Comparison of ENCODE assay signal across 11 cellular contexts in genomic region chr13:75798353-75799245, GRCh38.
DNase-seq lines count a peak whose midpoint lies in the region; ATAC-seq and TF ChIP-seq lines count a peak whose summit lies in the region.
"Had no signal": no experiment of that assay in that cellular context is flagged by ENCODE, and none has a peak within 500 bp of the region (broad histone marks: within the 10 kb centered on the region; RNA-seq: fewer than 3 reads in every experiment).

No MANE protein-coding gene starts in this region.

- peak; percentile 32 for DNase-seq in activated CD4-positive, alpha-beta T cell treated with anti-CD3 and anti-CD28 coated beads for 36 hours
- no peak for DNase-seq in activated CD4-positive, alpha-beta T cell treated with anti-CD3 and anti-CD28 coated beads, Interleukin-2, amount 50 U/mL, for 48 hours
- peak; percentile 76 for DNase-seq in HT-29 (ENCODE audit: low spot score)
- DNase-seq in mammary epithelial cell: peak; percentile 43
- DNase-seq in naive thymus-derived CD4-positive, alpha-beta T cell: peak in 1 of 9 donors; percentile 8
- DNase-seq in NCI-H1694 treated with DMSO at 0.1 percent for 48 hours (lab: John Stamatoyannopoulos, UW): no peak
- no peak for DNase-seq in NCI-H1436 treated with DMSO at 0.1 percent for 48 hours (lab: John Stamatoyannopoulos, UW)
- DNase-seq: activated naive CD4-positive, alpha-beta T cell treated with Interleukin-2 at 50 U/mL for 16 hours; DND-41; NCI-H1105 treated with DMSO at 0.1 percent for 48 hours had no signal

- no peak overlapping the region for H3K27ac ChIP-seq in mammary epithelial cell (ENCODE audit: insufficient read depth, low read depth, low read length)
- H3K27ac ChIP-seq in naive thymus-derived CD4-positive, alpha-beta T cell (ENCODE audit: low read depth, low read length): no peak overlapping the region

- no peaks in the 10 kb centered on the region for H3K9me3 ChIP-seq in mammary epithelial cell (replicated peaks; ENCODE audit: insufficient read depth, low read length)
- H3K9me3 ChIP-seq in naive thymus-derived CD4-positive, alpha-beta T cell (ENCODE audit: control insufficient read depth in 2 of 3, low read length in 3 of 3): no peaks in the 10 kb centered on the region

- H3K36me3 ChIP-seq in mammary epithelial cell (ENCODE audit: insufficient read depth, low read length): no peaks in the 10 kb centered on the region
- peaks cover 0 to 13% (median 0%) of the 10 kb centered on the region in 3 experiments for H3K36me3 ChIP-seq in naive thymus-derived CD4-positive, alpha-beta T cell (ENCODE audit: control insufficient read depth in 2 of 3, insufficient read depth in 3 of 3, low read length in 3 of 3)

- in situ Hi-C loops in mammary epithelial cell (cut with MboI; ENCODE audit: low sequenced_read_pairs in 2 of 2): no loop called here

- TF ChIP-seq CTCF in mammary epithelial cell (conservative IDR thresholded peaks at IDR 0.05 in 1 of 2, IDR thresholded peaks at IDR 0.05 in 1 of 2; ENCODE audit: extremely low read depth in 1 of 2, insufficient read depth in 1 of 2, low read depth in 1 of 2, low read length in 2 of 2): no peak

- H2AFZ ChIP-seq in mammary epithelial cell (ENCODE audit: low read depth, low read length): no peak overlapping the region

- H3K9me3 Mint-ChIP-seq in activated CD4-positive, alpha-beta T cell treated with anti-CD3 and anti-CD28 coated beads for 36 hours (ENCODE audit: low read depth): no peaks in the 10 kb centered on the region
- H3K9me3 Mint-ChIP-seq in naive thymus-derived CD4-positive, alpha-beta T cell: peaks cover 0 to 6% (median 0%) of the 10 kb centered on the region in 11 donors

- peak overlapping the region; percentile 85 for H3K27ac Mint-ChIP-seq in activated CD4-positive, alpha-beta T cell treated with anti-CD3 and anti-CD28 coated beads for 36 hours
- peak overlapping the region in 6 of 9 donors; percentile 25 to 77 (median 44) for H3K27ac Mint-ChIP-seq in naive thymus-derived CD4-positive, alpha-beta T cell

- CTCF ChIA-PET in activated CD4-positive, alpha-beta T cell treated with anti-CD3 and anti-CD28 coated beads for 36 hours (lab: Charles Lee): interaction anchor here (0.9 to 2.8 kb wide), 3 partner anchors 11 to 103 kb away, joined by 3 to 10 read pairs (median 3); no protein-coding TSS in a partner anchor
- CTCF ChIA-PET in mammary epithelial cell (lab: Charles Lee; ENCODE audit: low non-redundant PET): interaction anchor here (1.2 kb wide), 1 partner anchor 102 kb away, joined by 3 read pairs; no protein-coding TSS in a partner anchor
- CTCF ChIA-PET in naive thymus-derived CD4-positive, alpha-beta T cell (lab: Charles Lee): interaction anchor here (1.0 kb wide), 1 partner anchor 38 kb away, joined by 4 read pairs; no protein-coding TSS in a partner anchor

- H3K79me2 ChIP-seq in mammary epithelial cell (ENCODE audit: insufficient read depth, low read length): no peaks in the 10 kb centered on the region

- H3K4me3 Mint-ChIP-seq in activated CD4-positive, alpha-beta T cell treated with anti-CD3 and anti-CD28 coated beads for 36 hours: no peak overlapping the region
- peak overlapping the region in 2 of 10 donors; percentile 3 to 20 for H3K4me3 Mint-ChIP-seq in naive thymus-derived CD4-positive, alpha-beta T cell

- no peak overlapping the region for H3K4me3 ChIP-seq in mammary epithelial cell (replicated peaks in 1 of 3; ENCODE audit: insufficient read depth in 1 of 3, low read depth in 2 of 3, low read length in 3 of 3)
- H3K4me3 ChIP-seq in naive thymus-derived CD4-positive, alpha-beta T cell (ENCODE audit: low read length): no peak overlapping the region

- WGBS in mammary epithelial cell (ENCODE audit: low coverage, missing lambda C conversion rate): 89% methylated on average over 7 of the region's 7 CpGs

- no peaks in the 10 kb centered on the region for H3K27me3 ChIP-seq in mammary epithelial cell (ENCODE audit: insufficient read depth, low read length)
- no peaks in the 10 kb centered on the region for H3K27me3 ChIP-seq in naive thymus-derived CD4-positive, alpha-beta T cell (ENCODE audit: control insufficient read depth in 2 of 2, insufficient read depth in 2 of 2, low read length in 2 of 2)

- dilution Hi-C loops in mammary epithelial cell (cut with HindIII; ENCODE audit: low sequenced_read_pairs): no loop called here

- H3K27me3 Mint-ChIP-seq in activated CD4-positive, alpha-beta T cell treated with anti-CD3 and anti-CD28 coated beads for 36 hours: no peaks in the 10 kb centered on the region
- H3K27me3 Mint-ChIP-seq in naive thymus-derived CD4-positive, alpha-beta T cell: no peaks in the 10 kb centered on the region

- H3K4me1 ChIP-seq in mammary epithelial cell (ENCODE audit: insufficient read depth, low read length): peaks cover 4% of the 10 kb centered on the region
- H3K4me1 ChIP-seq in naive thymus-derived CD4-positive, alpha-beta T cell (ENCODE audit: control insufficient read depth in 2 of 2, insufficient read depth in 2 of 2, low read length in 2 of 2): peaks cover 0 to 28% of the 10 kb centered on the region in 2 donors

- H3K9ac ChIP-seq in mammary epithelial cell (ENCODE audit: insufficient read depth, low read length): no peak overlapping the region

- intact Hi-C loops in activated CD4-positive, alpha-beta T cell treated with anti-CD3 and anti-CD28 coated beads for 36 hours (cut with DNase I, micrococcal nuclease): loop anchor here (1.0 to 2.0 kb wide), 2 partner anchors 36 to 94 kb away; no protein-coding TSS in a partner anchor
- intact Hi-C loops in mammary epithelial cell (cut with micrococcal nuclease): no loop called here
- intact Hi-C loops in naive thymus-derived CD4-positive, alpha-beta T cell (cut with micrococcal nuclease): no loop called here

- H3K36me3 Mint-ChIP-seq in activated CD4-positive, alpha-beta T cell treated with anti-CD3 and anti-CD28 coated beads for 36 hours (ENCODE audit: low read depth): peaks cover 23% of the 10 kb centered on the region
- peaks cover 15 to 57% (median 44%) of the 10 kb centered on the region in 5 donors for H3K36me3 Mint-ChIP-seq in naive thymus-derived CD4-positive, alpha-beta T cell

- BruUV-seq in mammary epithelial cell (replicated peaks; lab: Mats Ljungman, UMichigan): no TSS peak

- H4K20me1 ChIP-seq in mammary epithelial cell (ENCODE audit: insufficient read depth, low read length): no peaks in the 10 kb centered on the region

- H3K4me2 ChIP-seq in mammary epithelial cell (ENCODE audit: insufficient read depth, low read depth, low read length): no peak overlapping the region

- H3K4me1 Mint-ChIP-seq in activated CD4-positive, alpha-beta T cell treated with anti-CD3 and anti-CD28 coated beads for 36 hours: peaks cover 67% of the 10 kb centered on the region
- peaks cover 13 to 73% (median 48%) of the 10 kb centered on the region in 7 donors for H3K4me1 Mint-ChIP-seq in naive thymus-derived CD4-positive, alpha-beta T cell

- ATAC-seq in activated CD4-positive, alpha-beta T cell treated with anti-CD3 and anti-CD28 coated beads for 36 hours: peak; percentile 81
- ATAC-seq in naive thymus-derived CD4-positive, alpha-beta T cell: no peak
- ATAC-seq in GM21786 (IDR thresholded peaks at IDR 0.05; ENCODE audit: unreplicated experiment): no peak

- POLR2A ChIA-PET in activated CD4-positive, alpha-beta T cell treated with anti-CD3 and anti-CD28 coated beads for 36 hours (lab: Charles Lee): interaction anchor here (0.6 kb wide), 1 partner anchor 1692 kb away, joined by 3 read pairs; no protein-coding TSS in a partner anchor
- POLR2A ChIA-PET in naive thymus-derived CD4-positive, alpha-beta T cell (lab: Charles Lee): interaction anchor here (7.2 kb wide), 1 partner anchor 37 kb away, joined by 81 read pairs; no protein-coding TSS in a partner anchor

Comparison
In these comparisons a context has a peak if more than half of its experiments do, and no peak if none do; other contexts are left out.
1. DNase-seq: peak in activated CD4-positive, alpha-beta T cell treated with anti-CD3 and anti-CD28 coated beads for 36 hours (single experiment), HT-29 (single experiment) and mammary epithelial cell (single experiment); none in activated CD4-positive, alpha-beta T cell treated with anti-CD3 and anti-CD28 coated beads, Interleukin-2, amount 50 U/mL, for 48 hours (0 of 2), NCI-H1694 treated with DMSO at 0.1 percent for 48 hours (single experiment) and NCI-H1436 treated with DMSO at 0.1 percent for 48 hours (single experiment).
2. intact Hi-C loops: an anchor here in activated CD4-positive, alpha-beta T cell treated with anti-CD3 and anti-CD28 coated beads for 36 hours (1.0 to 2.0 kb wide); none called in mammary epithelial cell and naive thymus-derived CD4-positive, alpha-beta T cell.